ENCODE assay signal across 1 cellular context in genomic region chr19:7637374-7638256, GRCh38.
A peak's percentile ranks its signal among the peaks of the same experiment; 100 is the strongest.
TF ChIP-seq lines count a peak whose summit lies in the region.

No MANE protein-coding gene starts in this region.

TF ChIP-seq in K562, 482 proteins besides CTCF, POLR2A, EP300 and RAD21 (continued from another document and continues in another):
- TF ChIP-seq ZNF655 (CRISPR knock-in tag; IDR thresholded peaks at IDR 0.05): no peak
- no peak for TF ChIP-seq THAP12 (CRISPR knock-in tag; IDR thresholded peaks at IDR 0.05)
- no peak for TF ChIP-seq PURB (CRISPR knock-in tag; IDR thresholded peaks at IDR 0.05; ENCODE audit: low read depth)
- TF ChIP-seq ZBTB2 (IDR thresholded peaks at IDR 0.05): no peak; the same call in 1 of the 2 replicates
- peak in 1 of 2 experiments; percentile 63; a peak in 1 of 4 replicates for TF ChIP-seq ZNF639 (CRISPR knock-in tag; conservative IDR thresholded peaks at IDR 0.05 in 1 of 2, IDR thresholded peaks at IDR 0.05 in 1 of 2)
- TF ChIP-seq ZC3H11A (IDR thresholded peaks at IDR 0.05; ENCODE audit: low read depth, low read length): no peak
- TF ChIP-seq PHB2 (IDR thresholded peaks at IDR 0.05; ENCODE audit: low read depth): no peak
- peak; percentile 68; the same call in 1 of the 2 replicates for TF ChIP-seq KLF6 (CRISPR knock-in tag; IDR thresholded peaks at IDR 0.05; ENCODE audit: borderline replicate concordance)
- no peak for TF ChIP-seq KAT7 (CRISPR knock-in tag; IDR thresholded peaks at IDR 0.05; ENCODE audit: borderline replicate concordance)
- peak; percentile 63; the same call in 1 of the 2 replicates for TF ChIP-seq DPF2 (IDR thresholded peaks at IDR 0.05)
- TF ChIP-seq ZFP36 (IDR thresholded peaks at IDR 0.05; ENCODE audit: low read depth, low read length, partially characterized antibody): no peak
- no peak for TF ChIP-seq ZNF592 (IDR thresholded peaks at IDR 0.05)
- TF ChIP-seq ILF3 (IDR thresholded peaks at IDR 0.05; ENCODE audit: borderline replicate concordance): no peak
- TF ChIP-seq CBX8 (IDR thresholded peaks at IDR 0.05; ENCODE audit: borderline replicate concordance, extremely low read depth, low read depth, low read length, poor library complexity, severe bottlenecking): no peak
- TF ChIP-seq ZNF316 (IDR thresholded peaks at IDR 0.05): no peak
- peak; percentile 45 for TF ChIP-seq MEIS2 (IDR thresholded peaks at IDR 0.05; ENCODE audit: partially characterized antibody)
- TF ChIP-seq ERF (CRISPR knock-in tag; IDR thresholded peaks at IDR 0.05): no peak
- TF ChIP-seq NR4A1 (CRISPR knock-in tag; IDR thresholded peaks at IDR 0.05): no peak
- no peak for TF ChIP-seq NR4A1 (tag; IDR thresholded peaks at IDR 0.05)
- TF ChIP-seq HNRNPL (IDR thresholded peaks at IDR 0.05; ENCODE audit: low read depth, low read length): no peak
- no peak for TF ChIP-seq SMARCA5 (IDR thresholded peaks at IDR 0.05)
- no peak for TF ChIP-seq PTTG1 (tag; IDR thresholded peaks at IDR 0.05; ENCODE audit: low read depth)
- no peak for TF ChIP-seq CAMTA2 (CRISPR knock-in tag; conservative IDR thresholded peaks at IDR 0.05)
- TF ChIP-seq ZBTB12 (CRISPR knock-in tag; IDR thresholded peaks at IDR 0.05): no peak
- no peak for TF ChIP-seq TSC22D4 (tag; IDR thresholded peaks at IDR 0.05)
- TF ChIP-seq VEZF1 (CRISPR knock-in tag; IDR thresholded peaks at IDR 0.05): peak; percentile 4
- no peak for TF ChIP-seq TCF7L2 (IDR thresholded peaks at IDR 0.05; ENCODE audit: low read depth, low read length)
- TF ChIP-seq HNRNPH1 (optimal IDR thresholded peaks at IDR 0.05; ENCODE audit: low read depth, low read length): no peak
- no peak for TF ChIP-seq MAFG (tag; conservative IDR thresholded peaks at IDR 0.05)
- no peak for TF ChIP-seq GATAD2A (IDR thresholded peaks at IDR 0.05)
- TF ChIP-seq ADNP (tag; IDR thresholded peaks at IDR 0.05): no peak
- TF ChIP-seq NEUROD1 (IDR thresholded peaks at IDR 0.05; ENCODE audit: borderline replicate concordance, low read depth, low read length, partially characterized antibody): no peak
- no peak for TF ChIP-seq TAF7 (tag; IDR thresholded peaks at IDR 0.05)
- TF ChIP-seq GABPA (tag; conservative IDR thresholded peaks at IDR 0.05; ENCODE audit: low read depth): peak; percentile 90
- TF ChIP-seq TGIF2 (CRISPR knock-in tag; IDR thresholded peaks at IDR 0.05): 0 out of 2 replicates have a peak, but pooled peaks have one; percentile 53
- no peak for TF ChIP-seq TFE3 (CRISPR knock-in tag; IDR thresholded peaks at IDR 0.05)
- no peak for TF ChIP-seq NR2F6 (CRISPR knock-in tag; IDR thresholded peaks at IDR 0.05)
- TF ChIP-seq ELK3 (CRISPR knock-in tag; IDR thresholded peaks at IDR 0.05): no peak
- no peak for TF ChIP-seq MXI1 (IDR thresholded peaks at IDR 0.05; ENCODE audit: low read depth, low read length)
- no peak for TF ChIP-seq ZNF589 (CRISPR knock-in tag; IDR thresholded peaks at IDR 0.05; ENCODE audit: low read depth)
- TF ChIP-seq THRA (IDR thresholded peaks at IDR 0.05): no peak
- TF ChIP-seq ZEB2 (IDR thresholded peaks at IDR 0.05): no peak
- TF ChIP-seq NBN (IDR thresholded peaks at IDR 0.05; ENCODE audit: low read depth): 0 out of 2 replicates have a peak, but pooled peaks have one; percentile 29
- no peak for TF ChIP-seq KLF16 (IDR thresholded peaks at IDR 0.05)
